16 cellular contexts compared by ENCODE assay signal in genomic region chr5:133147411-133147810, GRCh38.
DNase-seq lines count a peak whose midpoint lies in the region; ATAC-seq, FAIRE-seq and TF ChIP-seq lines count a peak whose summit lies in the region.
"Had no signal": no experiment of that assay in that cellular context is flagged by ENCODE, and none has a peak within 500 bp of the region (broad histone marks: within the 10 kb centered on the region; RNA-seq: fewer than 3 reads in every experiment).

No MANE protein-coding gene starts in this region.

- no peaks in the 10 kb centered on the region for H3K36me3 Mint-ChIP-seq in astrocyte (ENCODE audit: low read depth, unreplicated experiment)

- no peaks in the 10 kb centered on the region for H3K9me3 ChIP-seq in astrocyte (ENCODE audit: insufficient read depth, low read depth, low read length)

- TF ChIP-seq CTCF in astrocyte (IDR thresholded peaks at IDR 0.05; ENCODE audit: insufficient read depth, low read depth, low read length): no peak

- peak; percentile 7 for DNase-seq in stimulated activated naive CD8-positive, alpha-beta T cell treated with anti-CD3 and anti-CD28 coated beads, Interleukin-15, Interleukin-2, amounts not matched to agents 100 U/mL and 50 U/mL, for 24 hours
- no peak for DNase-seq in stimulated activated naive CD8-positive, alpha-beta T cell treated with anti-CD3 and anti-CD28 coated beads, Interleukin-15, amount 100 ng/mL, for 72 hours
- DNase-seq in astrocyte (ENCODE audit: low read depth): peak; percentile 8
- peak; percentile 49 for DNase-seq in iris pigment epithelial cell (ENCODE audit: low read depth)
- no peak for DNase-seq in ecto neural progenitor cell (ENCODE audit: low spot score)
- no peak for DNase-seq in LoVo (ENCODE audit: low spot score)
- no peak for DNase-seq in NCI-H146 treated with DMSO at 0.1 percent for 48 hours (lab: John Stamatoyannopoulos, UW; ENCODE audit: unreplicated experiment)
- DNase-seq in cerebellar cortex (ENCODE audit: low spot score): no peak
- DNase-seq: NCI-H1048; NCI-H2227 treated with DMSO at 0.1 percent for 48 hours; PC-9; stimulated activated CD4-positive, alpha-beta T cell treated with anti-CD3 and anti-CD28 coated beads, Interleukin-2, amount 100 ng/mL, for 48 hours; trophoblast cell had no signal

- no peaks in the 10 kb centered on the region for H3K4me1 ChIP-seq in astrocyte (ENCODE audit: insufficient read depth, low read length)

- no peak for ATAC-seq in stimulated activated naive CD8-positive, alpha-beta T cell treated with anti-CD3 and anti-CD28 coated beads, Interleukin-15, Interleukin-2, amounts not matched to agents 100 U/mL and 50 U/mL, for 24 hours
- ATAC-seq in stimulated activated naive CD8-positive, alpha-beta T cell treated with anti-CD3 and anti-CD28 coated beads, Interleukin-15, amount 100 ng/mL, for 72 hours: no peak

- H3K4me2 ChIP-seq in astrocyte (ENCODE audit: low read length): no peak overlapping the region
- H3K4me2 ChIP-seq: PC-9 had no signal

- no peaks in the 10 kb centered on the region for H3K27me3 ChIP-seq in astrocyte (ENCODE audit: insufficient read depth, low read length)
- H3K27me3 ChIP-seq: cardiac muscle cell had no signal

- no peak overlapping the region for H3K4me3 Mint-ChIP-seq in stimulated activated naive CD8-positive, alpha-beta T cell treated with anti-CD3 and anti-CD28 coated beads, Interleukin-15, amount 100 ng/mL, for 72 hours
- H3K4me3 Mint-ChIP-seq in astrocyte (ENCODE audit: unreplicated experiment): no peak overlapping the region

- H3K27me3 Mint-ChIP-seq in stimulated activated naive CD8-positive, alpha-beta T cell treated with anti-CD3 and anti-CD28 coated beads, Interleukin-15, amount 100 ng/mL, for 72 hours: no peaks in the 10 kb centered on the region
- H3K27me3 Mint-ChIP-seq in astrocyte (ENCODE audit: low read depth, unreplicated experiment): peaks cover 2% of the 10 kb centered on the region

- H3K27ac Mint-ChIP-seq in stimulated activated naive CD8-positive, alpha-beta T cell treated with anti-CD3 and anti-CD28 coated beads, Interleukin-15, amount 100 ng/mL, for 72 hours: no peak overlapping the region
- no peak overlapping the region for H3K27ac Mint-ChIP-seq in astrocyte (ENCODE audit: unreplicated experiment)

- no peaks in the 10 kb centered on the region for H3K79me2 ChIP-seq in astrocyte (ENCODE audit: insufficient read depth, low read length)

- H3K36me3 ChIP-seq in astrocyte (ENCODE audit: insufficient read depth, low read length): no peaks in the 10 kb centered on the region
- H3K36me3 ChIP-seq: cardiac muscle cell had no signal

- H3K27ac ChIP-seq in astrocyte (ENCODE audit: low read depth, low read length): no peak overlapping the region
- H3K27ac ChIP-seq: cardiac muscle cell, PC-9 had no signal

- H3K9ac ChIP-seq in astrocyte (ENCODE audit: low read length): no peak overlapping the region

- H4K20me1 ChIP-seq in astrocyte (ENCODE audit: insufficient read depth, low read length): no peaks in the 10 kb centered on the region

- H2AFZ ChIP-seq in astrocyte (ENCODE audit: low read depth, low read length): no peak overlapping the region
- H2AFZ ChIP-seq: PC-9 had no signal

- H3K9me3 Mint-ChIP-seq in stimulated activated naive CD8-positive, alpha-beta T cell treated with anti-CD3 and anti-CD28 coated beads, Interleukin-15, amount 100 ng/mL, for 72 hours: peaks cover 5 to 17% of the 10 kb centered on the region in 2 donors
- peaks cover 11% of the 10 kb centered on the region for H3K9me3 Mint-ChIP-seq in astrocyte (ENCODE audit: unreplicated experiment)

- no peak for FAIRE-seq in astrocyte (lab: Jason Lieb, UNC)
- FAIRE-seq: GM19239, HTR-8/SVneo had no signal

- no peak overlapping the region for H3K4me3 ChIP-seq in astrocyte (ENCODE audit: insufficient read depth, low read depth, low read length)
- H3K4me3 ChIP-seq: cardiac muscle cell, PC-9 had no signal

- peaks cover 17% of the 10 kb centered on the region for H3K4me1 Mint-ChIP-seq in stimulated activated naive CD8-positive, alpha-beta T cell treated with anti-CD3 and anti-CD28 coated beads, Interleukin-15, amount 100 ng/mL, for 72 hours
- peaks cover 7% of the 10 kb centered on the region for H3K4me1 Mint-ChIP-seq in astrocyte (ENCODE audit: low read depth, unreplicated experiment)

Comparison
In these comparisons a context has a peak if more than half of its experiments do, and no peak if none do; other contexts are left out.
1. DNase-seq: peak in stimulated activated naive CD8-positive, alpha-beta T cell treated with anti-CD3 and anti-CD28 coated beads, Interleukin-15, Interleukin-2, amounts not matched to agents 100 U/mL and 50 U/mL, for 24 hours (single experiment), astrocyte (single experiment) and iris pigment epithelial cell (single experiment); none in stimulated activated naive CD8-positive, alpha-beta T cell treated with anti-CD3 and anti-CD28 coated beads, Interleukin-15, amount 100 ng/mL, for 72 hours (0 of 2), ecto neural progenitor cell (single experiment), LoVo (single experiment), NCI-H146 treated with DMSO at 0.1 percent for 48 hours (single experiment) and cerebellar cortex (single experiment).